ENCODE assay signal across 26 cellular contexts in the genomic region with DNA sequence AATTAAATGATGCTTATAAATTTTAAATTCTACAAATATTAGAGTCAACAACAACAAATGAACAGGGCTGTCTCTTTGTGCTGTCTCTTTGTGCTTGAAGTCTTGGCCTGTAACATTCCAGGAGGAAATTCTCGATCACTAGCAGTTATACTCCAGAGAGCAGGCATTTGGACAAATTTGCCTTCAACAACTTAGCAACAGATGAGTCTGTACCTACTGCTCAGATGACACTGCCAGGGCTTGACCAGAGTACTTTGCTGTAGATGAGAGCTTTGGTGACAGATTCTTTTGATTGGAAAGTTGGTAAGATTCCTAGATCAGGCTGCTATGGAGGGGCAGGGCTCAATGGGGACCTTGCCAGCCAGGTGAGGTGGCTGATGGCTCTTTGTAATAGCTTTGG.
"Had no signal": no experiment of that assay in that cellular context is flagged by ENCODE, and none has a peak within 500 bp of the region (broad histone marks: within the 10 kb centered on the region; RNA-seq: fewer than 3 reads in every experiment).

No MANE protein-coding gene starts in this region.

- H3K9me3 ChIP-seq: lower lobe of right lung, ovary, testis, thyroid gland, transverse colon had no signal

- H3K27ac ChIP-seq: left lung, lower lobe of right lung, ovary, right atrium auricular region, skin epidermis, stomach, testis, thyroid gland, transverse colon, upper lobe of left lung had no signal

- H3K4me1 ChIP-seq: left lung, lower lobe of right lung, right atrium auricular region, stomach, testis, thyroid gland, transverse colon, upper lobe of left lung had no signal

- DNase-seq: hypothalamus; immature natural killer cell; kidney; left colon; left lung; lower lobe of right lung; mammary epithelial cell; mesenchymal stem cell; naive B cell; natural killer cell; ovary; stimulated activated CD4-positive, alpha-beta T cell treated with anti-CD3 and anti-CD28 coated beads, Interleukin-12 subunit alpha, Interleukin-12 subunit beta, amount 100 ng/mL, for 4 hours; stimulated activated CD4-positive, alpha-beta T cell treated with anti-CD3 and anti-CD28 coated beads, Interleukin-15, amount 100 ng/mL, for 24 hours; stimulated activated CD4-positive, alpha-beta T cell treated with anti-CD3 and anti-CD28 coated beads, Interleukin-2, amount 100 ng/mL, for 24 hours; stimulated activated CD4-positive, alpha-beta T cell treated with anti-CD3 and anti-CD28 coated beads, Interleukin-4, amount 100 ng/mL, for 1 hour; stimulated activated naive B cell treated with anti-CD40 and anti-IgM and Interleukin-4, amounts not matched to agents 10 μg/mL and 1 μg/mL and 100 μg/mL, for 72 hours; stimulated activated naive CD8-positive, alpha-beta T cell treated with anti-CD3 and anti-CD28 coated beads, Interleukin-15, Interleukin-2, amounts not matched to agents 100 U/mL and 50 U/mL, for 24 hours; stomach; testis; thyroid gland; transverse colon; upper lobe of left lung had no signal

- H3K27me3 ChIP-seq: left lung, ovary, right atrium auricular region, stomach, testis, thyroid gland, transverse colon, upper lobe of left lung had no signal

- H3K36me3 ChIP-seq: left lung, lower lobe of right lung, ovary, right atrium auricular region, stomach, thyroid gland, transverse colon, upper lobe of left lung had no signal

- FAIRE-seq: kidney, urothelium cell line had no signal

- ATAC-seq: left colon; left lung; lower lobe of right lung; natural killer cell; sciatic nerve; stimulated activated naive B cell treated with anti-CD40 and anti-IgM and Interleukin-4, amounts not matched to agents 10 μg/mL and 1 μg/mL and 100 μg/mL, for 72 hours; stimulated activated naive CD8-positive, alpha-beta T cell treated with anti-CD3 and anti-CD28 coated beads, Interleukin-15, Interleukin-2, amounts not matched to agents 100 U/mL and 50 U/mL, for 24 hours had no signal

- H3K4me3 ChIP-seq: left lung, lower lobe of right lung, ovary, right atrium auricular region, skin epidermis, stomach, testis, thyroid gland, transverse colon, upper lobe of left lung had no signal
